Comparison of ENCODE assay signal across 10 cellular contexts in the genomic region with DNA sequence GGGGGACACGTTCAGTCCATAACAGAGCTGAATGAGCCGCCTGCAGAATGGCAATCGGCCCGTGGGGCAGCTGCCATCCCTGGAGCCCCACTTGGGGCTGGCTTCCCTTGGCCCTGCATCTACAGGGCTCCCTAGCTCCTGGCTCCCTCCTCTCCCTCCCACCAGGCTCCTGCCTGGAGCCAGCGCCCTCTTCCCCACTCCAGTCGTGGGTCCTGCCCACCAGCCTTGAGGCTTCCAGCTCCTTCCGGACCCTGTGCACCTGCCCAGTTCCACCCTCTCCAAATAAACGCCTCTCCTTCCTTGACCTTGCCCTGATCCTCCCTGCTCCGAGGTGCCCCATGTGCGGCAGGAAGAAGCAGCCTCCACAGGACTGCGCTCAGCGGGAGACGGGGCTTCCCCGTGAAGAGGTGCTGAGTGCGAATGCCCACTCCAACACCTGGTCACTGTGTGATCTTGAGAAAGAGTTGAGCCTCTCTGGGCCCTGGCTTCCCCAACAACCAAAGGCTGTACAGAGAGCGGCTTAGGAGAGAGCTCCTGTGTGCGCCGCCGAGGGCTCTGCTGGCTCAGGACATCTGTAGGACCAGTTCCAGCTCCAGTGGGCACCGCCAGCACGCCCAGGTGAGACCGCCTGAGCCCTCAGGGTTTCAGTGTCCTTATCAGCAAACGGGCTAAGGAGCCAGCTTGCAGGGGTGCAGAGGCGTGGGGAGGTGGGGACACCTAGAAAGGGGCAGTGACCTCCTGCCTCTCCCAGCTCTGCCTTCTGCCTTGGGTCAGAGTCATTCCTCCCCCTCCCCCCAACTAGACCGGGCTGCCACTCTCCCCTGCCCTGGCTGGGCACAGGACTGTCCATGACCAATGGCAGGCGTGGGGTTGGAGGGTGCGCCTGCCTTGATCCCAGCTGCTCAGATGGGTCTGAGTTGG. TPM values are rescaled to one million over a fixed set of nuclear protein-coding genes. Genes with fewer than 3 reads are reported as not detected.
DNase-seq lines count a peak whose midpoint lies in the region; ATAC-seq and TF ChIP-seq lines count a peak whose summit lies in the region.
"Had no signal": no experiment of that assay in that cellular context is flagged by ENCODE, and none has a peak within 500 bp of the region (broad histone marks: within the 10 kb centered on the region; RNA-seq: fewer than 3 reads in every experiment).

No MANE protein-coding gene starts in this region.

- TF ChIP-seq POLR2A in vagina (IDR thresholded peaks at IDR 0.05): no peak

- no peaks in the 10 kb centered on the region for H3K27me3 ChIP-seq in cardiac muscle cell
- no peaks in the 10 kb centered on the region for H3K27me3 ChIP-seq in vagina

- intact Hi-C loops in Right ventricle myocardium superior (cut with DNase I) (loop anchor here (2.0 kb wide), 1 partner anchor 470 kb away; no protein-coding TSS in a partner anchor), vagina (cut with DNase I) (loop anchor here (5.0 to 10.0 kb wide), 3 partner anchors 54 to 272 kb away; no protein-coding TSS in a partner anchor)

- H3K4me3 ChIP-seq in cardiac muscle cell: no peak overlapping the region
- no peak overlapping the region for H3K4me3 ChIP-seq in vagina

- no peaks in the 10 kb centered on the region for H3K9me3 ChIP-seq in cardiac muscle cell (ENCODE audit: low read depth)
- H3K9me3 ChIP-seq in vagina: no peaks in the 10 kb centered on the region

- H3K4me1 ChIP-seq in cardiac muscle cell (ENCODE audit: low read depth) (peaks cover 12% of the 10 kb centered on the region), vagina (peaks cover 52% of the 10 kb centered on the region)

- H3K27me3 Mint-ChIP-seq in effector memory CD8-positive, alpha-beta T cell: peaks cover 0 to 5% of the 10 kb centered on the region in 2 donors
- peaks cover 3% of the 10 kb centered on the region for H3K27me3 Mint-ChIP-seq in nephron (ENCODE audit: low read depth)

- H3K4me1 Mint-ChIP-seq in effector memory CD8-positive, alpha-beta T cell (ENCODE audit: low read depth in 2 of 2): peaks cover 41 to 48% of the 10 kb centered on the region in 2 donors
- peaks cover 34% of the 10 kb centered on the region for H3K4me1 Mint-ChIP-seq in nephron

- TF ChIP-seq CTCF in cardiac muscle cell (IDR thresholded peaks at IDR 0.05; ENCODE audit: low read depth, low read length): no peak
- no peak for TF ChIP-seq CTCF in nephron (IDR thresholded peaks at IDR 0.05; ENCODE audit: unreplicated experiment in 3 of 3)
- no peak for TF ChIP-seq CTCF in vagina (IDR thresholded peaks at IDR 0.05)

- H3K36me3 ChIP-seq in cardiac muscle cell (no peaks in the 10 kb centered on the region), vagina (no peaks in the 10 kb centered on the region)

- H3K9me3 Mint-ChIP-seq in effector memory CD8-positive, alpha-beta T cell: no peaks in the 10 kb centered on the region
- H3K9me3 Mint-ChIP-seq in nephron: no peaks in the 10 kb centered on the region

- H3K27ac Mint-ChIP-seq in effector memory CD8-positive, alpha-beta T cell: peak overlapping the region; percentile 90 to 96
- H3K27ac Mint-ChIP-seq in nephron: peak overlapping the region; percentile 62 to 98 (median 71)

- DNase-seq in cardiac muscle cell (ENCODE audit: low read depth in 1 of 2, low spot score in 1 of 2): no peak
- DNase-seq in Right ventricle myocardium superior: no peak
- DNase-seq in effector memory CD8-positive, alpha-beta T cell: no peak
- DNase-seq in vagina (ENCODE audit: extremely low spot score in 2 of 2): no peak
- DNase-seq in mesenteric fat pad (ENCODE audit: low spot score): no peak
- no peak for DNase-seq in stimulated activated CD4-positive, alpha-beta T cell treated with anti-CD3 and anti-CD28 coated beads, Interleukin-2, amount 100 ng/mL, for 48 hours
- DNase-seq: AML-193, NCI-H1105 treated with DMSO at 0.1 percent for 48 hours had no signal

- H3K4me3 Mint-ChIP-seq in effector memory CD8-positive, alpha-beta T cell: peak overlapping the region; percentile 38 to 61
- peak overlapping the region; percentile 51 to 56 (median 52) for H3K4me3 Mint-ChIP-seq in nephron

- ATAC-seq in Right ventricle myocardium superior (ENCODE audit: poor library complexity) (no peak), GM18858 (IDR thresholded peaks at IDR 0.05; ENCODE audit: unreplicated experiment) (no peak)
- ATAC-seq in effector memory CD8-positive, alpha-beta T cell (replicated peaks): no peak

- H3K27ac ChIP-seq in cardiac muscle cell: peak overlapping the region; percentile 47
- peak overlapping the region; percentile 95 for H3K27ac ChIP-seq in vagina

- peaks cover 20% of the 10 kb centered on the region for H3K36me3 Mint-ChIP-seq in effector memory CD8-positive, alpha-beta T cell (ENCODE audit: insufficient read depth)
- H3K36me3 Mint-ChIP-seq in nephron (ENCODE audit: low read depth): no peaks in the 10 kb centered on the region

RNA-seq across cellular contexts. Expression of a gene that starts 12.1 kb away (rescaled TPM):
- total RNA-seq in cardiac muscle cell: 1.8 and 2.5 TPM in 2 replicates
- polyA plus RNA-seq in cardiac muscle cell: 2.9 and 4.3 TPM in 2 replicates
- not detected for total RNA-seq in Right ventricle myocardium superior
- not detected for total RNA-seq in vagina
- not detected for total RNA-seq in mesenteric fat pad

RNA-seq across cellular contexts. Expression of a gene that starts 17.1 kb away (rescaled TPM):
- total RNA-seq in cardiac muscle cell (35.2 and 36.1 TPM in 2 replicates), Right ventricle myocardium superior (66.7 TPM), vagina (15.5 TPM), mesenteric fat pad (24.6 TPM)
- polyA plus RNA-seq in cardiac muscle cell: 77.6 and 86.0 TPM in 2 replicates

RNA-seq across cellular contexts. Expression of a gene that starts 33.1 kb away (rescaled TPM):
- total RNA-seq in cardiac muscle cell (23.9 and 24.0 TPM in 2 replicates), Right ventricle myocardium superior (7.9 TPM), vagina (18.9 TPM), mesenteric fat pad (14.6 TPM)
- 15.0 and 25.2 TPM in 2 replicates for polyA plus RNA-seq in cardiac muscle cell

RNA-seq across cellular contexts. Expression of a gene that starts 56.6 kb away (rescaled TPM):
- total RNA-seq in cardiac muscle cell (1.6 and 10.2 TPM in 2 replicates), Right ventricle myocardium superior (0.89 TPM), vagina (43.7 TPM), mesenteric fat pad (8.5 TPM)
- 3.0 and 9.5 TPM in 2 replicates for polyA plus RNA-seq in cardiac muscle cell
